19 cellular contexts compared by ENCODE assay signal in the genomic region with DNA sequence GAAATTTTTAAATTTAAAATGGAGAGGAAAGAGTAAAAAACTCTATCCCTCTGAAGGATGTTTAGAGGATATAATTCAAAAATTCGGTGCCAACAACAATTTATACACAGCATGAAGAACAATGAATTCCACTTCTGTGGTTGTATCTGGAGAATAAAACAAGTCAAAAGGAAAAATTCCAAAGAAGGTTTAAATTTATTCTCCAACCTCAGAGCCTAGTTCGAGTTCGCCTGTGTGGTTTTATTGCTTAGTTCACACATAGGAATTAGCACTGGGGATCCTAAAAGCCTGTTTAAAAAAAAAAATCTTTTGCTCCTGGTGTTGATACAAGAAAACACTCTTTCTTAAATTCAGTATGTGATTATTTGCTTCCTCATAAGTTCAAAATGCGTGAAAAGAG.
DNase-seq lines count a peak whose midpoint lies in the region; ATAC-seq and FAIRE-seq lines count a peak whose summit lies in the region.
"Had no signal": no experiment of that assay in that cellular context is flagged by ENCODE, and none has a peak within 500 bp of the region (broad histone marks: within the 10 kb centered on the region; RNA-seq: fewer than 3 reads in every experiment).

No MANE protein-coding gene starts in this region.

- no peak for ATAC-seq in GM21367 (IDR thresholded peaks at IDR 0.05; ENCODE audit: unreplicated experiment)
- ATAC-seq: HCT116, K562 had no signal

- DNase-seq in GM19239 (ENCODE audit: insufficient read length, low spot score) (no peak), SK-N-MC (ENCODE audit: low read depth, low spot score) (no peak), astrocyte of the hippocampus (ENCODE audit: low read depth, low spot score) (peak; percentile 78), SK-N-DZ (ENCODE audit: low spot score) (no peak), occipital lobe (lab: John Stamatoyannopoulos, UW) (no peak)
- DNase-seq: AML-193; Caco-2; CD4-positive, alpha-beta T cell; GF-D8; GOT3; H7; HFFc6; IMR-90 had no signal

- H3K9me3 ChIP-seq in SK-N-MC (ENCODE audit: low read depth, low read length), result no peaks in the 10 kb centered on the region
- H3K9me3 ChIP-seq: Caco-2 had no signal

- peak overlapping the region; percentile 24 for H3K4me3 ChIP-seq in SK-N-MC
- H3K4me3 ChIP-seq: K562 had no signal

- H3K27ac ChIP-seq in SK-N-MC, result peak overlapping the region; percentile 71; the same call in 1 of the 2 replicates
- H3K27ac ChIP-seq: C4-2B had no signal

- FAIRE-seq in GM19239 (lab: Jason Lieb, UNC), result peak; percentile 23
- FAIRE-seq: D721Med, HTR-8/SVneo, K562 had no signal

- H3K9ac ChIP-seq in SK-N-MC (ENCODE audit: insufficient read length), result no peak overlapping the region

- H3K36me3 ChIP-seq in SK-N-MC (ENCODE audit: insufficient read depth, low read length), result no peaks in the 10 kb centered on the region
